18 cellular contexts compared by ENCODE assay signal in genomic region chr6:151589667-151590066, GRCh38.
"Had no signal": no experiment of that assay in that cellular context is flagged by ENCODE, and none has a peak within 500 bp of the region (broad histone marks: within the 10 kb centered on the region; RNA-seq: fewer than 3 reads in every experiment).

No MANE protein-coding gene starts in this region.

- ATAC-seq: esophagus mucosa; heart right ventricle; mucosa of descending colon; naive thymus-derived CD8-positive, alpha-beta T cell had no signal

- H3K4me1 Mint-ChIP-seq: naive thymus-derived CD8-positive, alpha-beta T cell had no signal

- H3K4me1 ChIP-seq: heart right ventricle, right atrium auricular region, stomach, transverse colon had no signal

- H3K4me3 ChIP-seq: dorsolateral prefrontal cortex, heart right ventricle, mucosa of descending colon, right atrium auricular region, stomach, thoracic aorta, transverse colon had no signal

- H3K27me3 ChIP-seq: dorsolateral prefrontal cortex, heart right ventricle, right atrium auricular region, stomach, transverse colon had no signal

- H3K36me3 ChIP-seq: heart right ventricle, right atrium auricular region, stomach, thoracic aorta, transverse colon had no signal

- H3K4me3 Mint-ChIP-seq: naive thymus-derived CD8-positive, alpha-beta T cell had no signal

- DNase-seq: cortex of kidney; dorsolateral prefrontal cortex; effector CD8-positive, alpha-beta T cell; heart right ventricle; hypothalamus; kidney; mucosa of descending colon; naive thymus-derived CD8-positive, alpha-beta T cell; posterior cingulate gyrus; small intestine; stimulated activated CD4-positive, alpha-beta T cell treated with anti-CD3 and anti-CD28 coated beads, Interleukin-12 subunit alpha, Interleukin-12 subunit beta, amount 100 ng/mL, for 4 hours; stimulated activated naive CD4-positive, alpha-beta T cell; stomach; substantia nigra; transverse colon had no signal

- H3K27ac ChIP-seq: dorsolateral prefrontal cortex, heart right ventricle, right atrium auricular region, stomach, thoracic aorta, transverse colon had no signal

- H3K27ac Mint-ChIP-seq: naive thymus-derived CD8-positive, alpha-beta T cell had no signal

- H3K9me3 ChIP-seq: thoracic aorta had no signal
